17 cellular contexts compared by ENCODE assay signal in genomic region chrX:129650183-129650689, GRCh38.
"Had no signal": no experiment of that assay in that cellular context is flagged by ENCODE, and none has a peak within 500 bp of the region (broad histone marks: within the 10 kb centered on the region; RNA-seq: fewer than 3 reads in every experiment).

No MANE protein-coding gene starts in this region.

- H3K27ac Mint-ChIP-seq: dendritic cell treated with granulocyte-macrophage colony-stimulating factor and Interleukin-4, amounts not matched to agents 40 ng/mL and 50 ng/mL, for 4 days; naive B cell; nephron had no signal

- DNase-seq: foreskin keratinocyte; left colon; left ventricle myocardium superior; mesenchymal stem cell; naive B cell; occipital lobe; psoas muscle; retina; spleen; stimulated activated CD4-positive, alpha-beta T cell treated with anti-CD3 and anti-CD28 coated beads, Interleukin-15, amount 100 ng/mL, for 24 hours; stimulated activated CD4-positive, alpha-beta T cell treated with anti-CD3 and anti-CD28 coated beads, Interleukin-1b, Interleukin-23, amount 100 ng/mL, for 48 hours; stimulated activated CD4-positive, alpha-beta T cell treated with anti-CD3 and anti-CD28 coated beads, Interleukin-4, amount 100 ng/mL, for 4 hours; stimulated activated naive CD4-positive, alpha-beta T cell treated with Interleukin-2 at 50 U/mL for 16 hours; trophoblast cell had no signal

- H3K4me3 Mint-ChIP-seq: dendritic cell treated with granulocyte-macrophage colony-stimulating factor and Interleukin-4, amounts not matched to agents 40 ng/mL and 50 ng/mL, for 4 days; naive B cell had no signal

- H3K9me3 ChIP-seq: psoas muscle, spleen had no signal

- H3K4me3 ChIP-seq: lung, psoas muscle, spleen had no signal

- H3K27ac ChIP-seq: foreskin keratinocyte, psoas muscle, spleen had no signal

- H3K9me3 Mint-ChIP-seq: dendritic cell treated with granulocyte-macrophage colony-stimulating factor and Interleukin-4, amounts not matched to agents 40 ng/mL and 50 ng/mL, for 4 days had no signal

- H3K36me3 Mint-ChIP-seq: naive B cell had no signal

- H3K36me3 ChIP-seq: spleen had no signal

- H3K4me1 ChIP-seq: foreskin keratinocyte, psoas muscle had no signal
